Comparison of ENCODE assay signal across 9 cellular contexts in genomic region chr19:38792250-38793111, GRCh38. TPM values are rescaled to one million over a fixed set of nuclear protein-coding genes. Genes with fewer than 3 reads are reported as not detected.
DNase-seq lines count a peak whose midpoint lies in the region; TF ChIP-seq lines count a peak whose summit lies in the region.
"Had no signal": no experiment of that assay in that cellular context is flagged by ENCODE, and none has a peak within 500 bp of the region (broad histone marks: within the 10 kb centered on the region; RNA-seq: fewer than 3 reads in every experiment).

No MANE protein-coding gene starts in this region.

- DNase-seq in AG08396 (ENCODE audit: low spot score) (peak; percentile 13), SK-N-DZ (ENCODE audit: low spot score) (peak; percentile 49), colonic mucosa (peak; percentile 69), kidney glomerular epithelial cell (lab: John Stamatoyannopoulos, UW) (no peak), NCI-H524 (lab: John Stamatoyannopoulos, UW) (no peak), T1000 (lab: John Stamatoyannopoulos, UW) (no peak), EL (no peak)

- H3K36me3 ChIP-seq in colonic mucosa: no peaks in the 10 kb centered on the region
- no peaks in the 10 kb centered on the region for H3K36me3 ChIP-seq in mucosa of rectum (ENCODE audit: control insufficient read depth in 2 of 2, insufficient read depth in 2 of 2, low read length in 2 of 2)

- H3K27me3 ChIP-seq in colonic mucosa: no peaks in the 10 kb centered on the region
- H3K27me3 ChIP-seq in mucosa of rectum (ENCODE audit: control insufficient read depth in 2 of 2, insufficient read depth in 2 of 2, low read length in 2 of 2): no peaks in the 10 kb centered on the region

- H3K27ac ChIP-seq in colonic mucosa: no peak overlapping the region
- peak overlapping the region in 1 of 2 donors; percentile 10 for H3K27ac ChIP-seq in mucosa of rectum (ENCODE audit: low read depth in 2 of 2, low read length in 2 of 2)
- H3K27ac ChIP-seq: VCaP had no signal

- H3K4me3 ChIP-seq in colonic mucosa (peak overlapping the region; percentile 6), mucosa of rectum (ENCODE audit: low read length in 2 of 2) (peak overlapping the region; percentile 28 to 52)

- no peaks in the 10 kb centered on the region for H3K4me1 ChIP-seq in colonic mucosa
- H3K4me1 ChIP-seq in mucosa of rectum (ENCODE audit: control insufficient read depth in 2 of 2, insufficient read depth in 2 of 2, low read length in 2 of 2): peaks cover 3 to 6% of the 10 kb centered on the region in 2 donors

- H3K9me3 ChIP-seq in colonic mucosa (no peaks in the 10 kb centered on the region), mucosa of rectum (ENCODE audit: control insufficient read depth in 2 of 2, low read length in 2 of 2) (no peaks in the 10 kb centered on the region)

- TF ChIP-seq CTCF in colonic mucosa (IDR thresholded peaks at IDR 0.05): peak; percentile 32

- H3K9ac ChIP-seq in colonic mucosa (ENCODE audit: low read depth in 2 of 2, low read length in 2 of 2): peak overlapping the region in 1 of 2 donors; percentile 6
- H3K9ac ChIP-seq in mucosa of rectum (ENCODE audit: low read depth in 1 of 2, low read length in 2 of 2): peak overlapping the region; percentile 14 to 37

- intact Hi-C loops in colonic mucosa (cut with DNase I): no loop called here

RNA-seq across cellular contexts. Expression of gene LGALS7B, which starts 3.5 kb away (rescaled TPM):
- polyA plus RNA-seq in SK-N-DZ (2014; cell fraction: cytosol; rRNA removed): 3.8 TPM in 1 of 2 replicates, not detected in the other
- not detected in 2 replicates for polyA plus RNA-seq in SK-N-DZ (2014; cell fraction: nucleus; rRNA removed)
- not detected for total RNA-seq in colonic mucosa

RNA-seq across cellular contexts. Expression of gene LGALS7, which starts 19.2 kb away (rescaled TPM):
- polyA plus RNA-seq in SK-N-DZ (2014; cell fraction: cytosol; rRNA removed): not detected in 2 replicates
- polyA plus RNA-seq in SK-N-DZ (2014; cell fraction: nucleus; rRNA removed): not detected in 2 replicates
- total RNA-seq in colonic mucosa: not detected

RNA-seq across cellular contexts. Expression of gene LGALS4, which starts 20.3 kb away (rescaled TPM):
- polyA plus RNA-seq in SK-N-DZ (2014; cell fraction: cytosol; rRNA removed): 0.30 and 1.6 TPM in 2 replicates
- polyA plus RNA-seq in SK-N-DZ (2014; cell fraction: nucleus; rRNA removed): 1.2 and 2.6 TPM in 2 replicates
- 1,000 to 10,000 TPM; 6,357 to 8,309 TPM for total RNA-seq in colonic mucosa

RNA-seq across cellular contexts. Expression of gene ECH1, which starts 39.1 kb away (rescaled TPM):
- polyA plus RNA-seq in SK-N-DZ (2014; cell fraction: cytosol; rRNA removed): 41.5 and 44.5 TPM in 2 replicates
- polyA plus RNA-seq in SK-N-DZ (2014; cell fraction: nucleus; rRNA removed): 25.2 and 62.0 TPM in 2 replicates
- 100 to 1,000 TPM; 264 to 335 TPM for total RNA-seq in colonic mucosa

RNA-seq across cellular contexts. Expression of gene CAPN12, which starts 48.2 kb away (rescaled TPM):
- polyA plus RNA-seq in SK-N-DZ (2014; cell fraction: cytosol; rRNA removed): 0.37 and 0.42 TPM in 2 replicates
- polyA plus RNA-seq in SK-N-DZ (2014; cell fraction: nucleus; rRNA removed): 1.6 and 3.9 TPM in 2 replicates
- total RNA-seq in colonic mucosa: 1 to 10 TPM; 5.2 to 5.7 TPM

Comparison
In these comparisons a context has a peak if more than half of its experiments do, and no peak if none do; other contexts are left out.
1. DNase-seq: peak in AG08396 (single experiment), SK-N-DZ (single experiment) and colonic mucosa (single experiment); none in kidney glomerular epithelial cell (single experiment), NCI-H524 (0 of 2), T1000 (single experiment) and EL (single experiment).